Comparison of ENCODE assay signal across 1 cellular context in the genomic region with DNA sequence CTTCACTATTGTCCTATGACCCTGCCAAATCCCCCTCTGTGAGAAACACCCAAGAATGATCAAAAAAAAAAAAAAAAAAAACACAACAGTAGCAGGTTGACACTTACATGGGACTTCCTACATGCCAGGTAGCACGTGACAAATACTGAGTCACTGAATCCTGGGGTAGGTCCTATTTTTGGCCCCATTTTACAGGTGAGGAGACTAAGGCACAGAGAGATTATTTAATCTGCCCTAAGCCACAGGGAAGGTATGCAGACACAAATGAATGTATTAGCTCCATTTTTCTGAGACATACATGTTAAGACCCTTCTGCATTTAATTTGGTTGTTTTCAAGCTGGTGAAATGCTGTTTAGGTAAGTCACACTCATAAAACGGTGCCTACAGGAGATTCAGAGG.
TF ChIP-seq lines count a peak whose summit lies in the region.

No MANE protein-coding gene starts in this region.

TF ChIP-seq in K562, 482 proteins besides CTCF, POLR2A, EP300 and RAD21:
- TF ChIP-seq HNRNPH1 (optimal IDR thresholded peaks at IDR 0.05; ENCODE audit: low read depth, low read length), result no peak
- TF ChIP-seq, protein P1, sequence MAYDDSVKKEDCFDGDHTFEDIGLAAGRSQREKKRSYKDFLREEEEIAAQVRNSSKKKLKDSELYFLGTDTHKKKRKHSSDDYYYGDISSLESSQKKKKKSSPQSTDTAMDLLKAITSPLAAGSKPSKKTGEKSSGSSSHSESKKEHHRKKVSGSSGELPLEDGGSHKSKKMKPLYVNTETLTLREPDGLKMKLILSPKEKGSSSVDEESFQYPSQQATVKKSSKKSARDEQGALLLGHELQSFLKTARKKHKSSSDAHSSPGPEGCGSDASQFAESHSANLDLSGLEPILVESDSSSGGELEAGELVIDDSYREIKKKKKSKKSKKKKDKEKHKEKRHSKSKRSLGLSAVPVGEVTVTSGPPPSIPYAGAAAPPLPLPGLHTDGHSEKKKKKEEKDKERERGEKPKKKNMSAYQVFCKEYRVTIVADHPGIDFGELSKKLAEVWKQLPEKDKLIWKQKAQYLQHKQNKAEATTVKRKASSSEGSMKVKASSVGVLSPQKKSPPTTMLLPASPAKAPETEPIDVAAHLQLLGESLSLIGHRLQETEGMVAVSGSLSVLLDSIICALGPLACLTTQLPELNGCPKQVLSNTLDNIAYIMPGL (CRISPR knock-in tag; IDR thresholded peaks at IDR 0.05), result no peak
- peak; percentile 83 for TF ChIP-seq BCOR (IDR thresholded peaks at IDR 0.05)
- no peak for TF ChIP-seq CBFB (CRISPR knock-in tag; IDR thresholded peaks at IDR 0.05)
- TF ChIP-seq MXI1 (IDR thresholded peaks at IDR 0.05; ENCODE audit: low read depth, low read length), result no peak
- TF ChIP-seq RBFOX2 (IDR thresholded peaks at IDR 0.05; ENCODE audit: low read depth, low read length), result no peak
- 0 out of 2 replicates have a peak, but pooled peaks have one; percentile 19 for TF ChIP-seq BHLHE40 (IDR thresholded peaks at IDR 0.05; ENCODE audit: low read length)
- TF ChIP-seq, protein P2, sequence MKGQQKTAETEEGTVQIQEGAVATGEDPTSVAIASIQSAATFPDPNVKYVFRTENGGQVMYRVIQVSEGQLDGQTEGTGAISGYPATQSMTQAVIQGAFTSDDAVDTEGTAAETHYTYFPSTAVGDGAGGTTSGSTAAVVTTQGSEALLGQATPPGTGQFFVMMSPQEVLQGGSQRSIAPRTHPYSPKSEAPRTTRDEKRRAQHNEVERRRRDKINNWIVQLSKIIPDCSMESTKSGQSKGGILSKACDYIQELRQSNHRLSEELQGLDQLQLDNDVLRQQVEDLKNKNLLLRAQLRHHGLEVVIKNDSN (CRISPR knock-in tag; IDR thresholded peaks at IDR 0.05), result peak; percentile 41; the same call in 1 of the 2 replicates
- TF ChIP-seq CBFA2T3 (IDR thresholded peaks at IDR 0.05), result 0 out of 2 replicates have a peak, but pooled peaks have one; percentile 2
- 0 out of 3 replicates have a peak, but pooled peaks of 1 of the 2 experiments have one; percentile 27 for TF ChIP-seq CBX3 (IDR thresholded peaks at IDR 0.05; ENCODE audit: borderline replicate concordance in 1 of 2, low read length in 2 of 2)
- TF ChIP-seq, protein P3, sequence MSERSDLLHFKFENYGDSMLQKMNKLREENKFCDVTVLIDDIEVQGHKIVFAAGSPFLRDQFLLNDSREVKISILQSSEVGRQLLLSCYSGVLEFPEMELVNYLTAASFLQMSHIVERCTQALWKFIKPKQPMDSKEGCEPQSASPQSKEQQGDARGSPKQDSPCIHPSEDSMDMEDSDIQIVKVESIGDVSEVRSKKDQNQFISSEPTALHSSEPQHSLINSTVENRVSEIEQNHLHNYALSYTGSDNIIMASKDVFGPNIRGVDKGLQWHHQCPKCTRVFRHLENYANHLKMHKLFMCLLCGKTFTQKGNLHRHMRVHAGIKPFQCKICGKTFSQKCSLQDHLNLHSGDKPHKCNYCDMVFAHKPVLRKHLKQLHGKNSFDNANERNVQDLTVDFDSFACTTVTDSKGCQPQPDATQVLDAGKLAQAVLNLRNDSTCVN (CRISPR knock-in tag; IDR thresholded peaks at IDR 0.05), result no peak
- TF ChIP-seq ZNF780A (CRISPR knock-in tag; IDR thresholded peaks at IDR 0.05), result no peak
- TF ChIP-seq, protein P4, sequence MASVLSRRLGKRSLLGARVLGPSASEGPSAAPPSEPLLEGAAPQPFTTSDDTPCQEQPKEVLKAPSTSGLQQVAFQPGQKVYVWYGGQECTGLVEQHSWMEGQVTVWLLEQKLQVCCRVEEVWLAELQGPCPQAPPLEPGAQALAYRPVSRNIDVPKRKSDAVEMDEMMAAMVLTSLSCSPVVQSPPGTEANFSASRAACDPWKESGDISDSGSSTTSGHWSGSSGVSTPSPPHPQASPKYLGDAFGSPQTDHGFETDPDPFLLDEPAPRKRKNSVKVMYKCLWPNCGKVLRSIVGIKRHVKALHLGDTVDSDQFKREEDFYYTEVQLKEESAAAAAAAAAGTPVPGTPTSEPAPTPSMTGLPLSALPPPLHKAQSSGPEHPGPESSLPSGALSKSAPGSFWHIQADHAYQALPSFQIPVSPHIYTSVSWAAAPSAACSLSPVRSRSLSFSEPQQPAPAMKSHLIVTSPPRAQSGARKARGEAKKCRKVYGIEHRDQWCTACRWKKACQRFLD (CRISPR knock-in tag; IDR thresholded peaks at IDR 0.05), result no peak
- no peak for TF ChIP-seq SRSF1 (IDR thresholded peaks at IDR 0.05; ENCODE audit: low read depth, low read length)
- TF ChIP-seq, protein P5, sequence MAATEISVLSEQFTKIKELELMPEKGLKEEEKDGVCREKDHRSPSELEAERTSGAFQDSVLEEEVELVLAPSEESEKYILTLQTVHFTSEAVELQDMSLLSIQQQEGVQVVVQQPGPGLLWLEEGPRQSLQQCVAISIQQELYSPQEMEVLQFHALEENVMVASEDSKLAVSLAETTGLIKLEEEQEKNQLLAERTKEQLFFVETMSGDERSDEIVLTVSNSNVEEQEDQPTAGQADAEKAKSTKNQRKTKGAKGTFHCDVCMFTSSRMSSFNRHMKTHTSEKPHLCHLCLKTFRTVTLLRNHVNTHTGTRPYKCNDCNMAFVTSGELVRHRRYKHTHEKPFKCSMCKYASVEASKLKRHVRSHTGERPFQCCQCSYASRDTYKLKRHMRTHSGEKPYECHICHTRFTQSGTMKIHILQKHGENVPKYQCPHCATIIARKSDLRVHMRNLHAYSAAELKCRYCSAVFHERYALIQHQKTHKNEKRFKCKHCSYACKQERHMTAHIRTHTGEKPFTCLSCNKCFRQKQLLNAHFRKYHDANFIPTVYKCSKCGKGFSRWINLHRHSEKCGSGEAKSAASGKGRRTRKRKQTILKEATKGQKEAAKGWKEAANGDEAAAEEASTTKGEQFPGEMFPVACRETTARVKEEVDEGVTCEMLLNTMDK (IDR thresholded peaks at IDR 0.05; ENCODE audit: borderline replicate concordance, insufficient read depth, low read depth, low read length, poor library complexity, severe bottlenecking), result no peak
- TF ChIP-seq CHD1 (IDR thresholded peaks at IDR 0.05; ENCODE audit: low read length), result no peak
- TF ChIP-seq ADNP (tag; IDR thresholded peaks at IDR 0.05), result peak; percentile 69
- TF ChIP-seq, protein P6, sequence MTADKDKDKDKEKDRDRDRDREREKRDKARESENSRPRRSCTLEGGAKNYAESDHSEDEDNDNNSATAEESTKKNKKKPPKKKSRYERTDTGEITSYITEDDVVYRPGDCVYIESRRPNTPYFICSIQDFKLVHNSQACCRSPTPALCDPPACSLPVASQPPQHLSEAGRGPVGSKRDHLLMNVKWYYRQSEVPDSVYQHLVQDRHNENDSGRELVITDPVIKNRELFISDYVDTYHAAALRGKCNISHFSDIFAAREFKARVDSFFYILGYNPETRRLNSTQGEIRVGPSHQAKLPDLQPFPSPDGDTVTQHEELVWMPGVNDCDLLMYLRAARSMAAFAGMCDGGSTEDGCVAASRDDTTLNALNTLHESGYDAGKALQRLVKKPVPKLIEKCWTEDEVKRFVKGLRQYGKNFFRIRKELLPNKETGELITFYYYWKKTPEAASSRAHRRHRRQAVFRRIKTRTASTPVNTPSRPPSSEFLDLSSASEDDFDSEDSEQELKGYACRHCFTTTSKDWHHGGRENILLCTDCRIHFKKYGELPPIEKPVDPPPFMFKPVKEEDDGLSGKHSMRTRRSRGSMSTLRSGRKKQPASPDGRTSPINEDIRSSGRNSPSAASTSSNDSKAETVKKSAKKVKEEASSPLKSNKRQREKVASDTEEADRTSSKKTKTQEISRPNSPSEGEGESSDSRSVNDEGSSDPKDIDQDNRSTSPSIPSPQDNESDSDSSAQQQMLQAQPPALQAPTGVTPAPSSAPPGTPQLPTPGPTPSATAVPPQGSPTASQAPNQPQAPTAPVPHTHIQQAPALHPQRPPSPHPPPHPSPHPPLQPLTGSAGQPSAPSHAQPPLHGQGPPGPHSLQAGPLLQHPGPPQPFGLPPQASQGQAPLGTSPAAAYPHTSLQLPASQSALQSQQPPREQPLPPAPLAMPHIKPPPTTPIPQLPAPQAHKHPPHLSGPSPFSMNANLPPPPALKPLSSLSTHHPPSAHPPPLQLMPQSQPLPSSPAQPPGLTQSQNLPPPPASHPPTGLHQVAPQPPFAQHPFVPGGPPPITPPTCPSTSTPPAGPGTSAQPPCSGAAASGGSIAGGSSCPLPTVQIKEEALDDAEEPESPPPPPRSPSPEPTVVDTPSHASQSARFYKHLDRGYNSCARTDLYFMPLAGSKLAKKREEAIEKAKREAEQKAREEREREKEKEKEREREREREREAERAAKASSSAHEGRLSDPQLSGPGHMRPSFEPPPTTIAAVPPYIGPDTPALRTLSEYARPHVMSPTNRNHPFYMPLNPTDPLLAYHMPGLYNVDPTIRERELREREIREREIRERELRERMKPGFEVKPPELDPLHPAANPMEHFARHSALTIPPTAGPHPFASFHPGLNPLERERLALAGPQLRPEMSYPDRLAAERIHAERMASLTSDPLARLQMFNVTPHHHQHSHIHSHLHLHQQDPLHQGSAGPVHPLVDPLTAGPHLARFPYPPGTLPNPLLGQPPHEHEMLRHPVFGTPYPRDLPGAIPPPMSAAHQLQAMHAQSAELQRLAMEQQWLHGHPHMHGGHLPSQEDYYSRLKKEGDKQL (CRISPR knock-in tag; IDR thresholded peaks at IDR 0.05; ENCODE audit: borderline replicate concordance), result no peak
- no peak for TF ChIP-seq EGR1 (conservative IDR thresholded peaks at IDR 0.05)
- TF ChIP-seq, protein P7, sequence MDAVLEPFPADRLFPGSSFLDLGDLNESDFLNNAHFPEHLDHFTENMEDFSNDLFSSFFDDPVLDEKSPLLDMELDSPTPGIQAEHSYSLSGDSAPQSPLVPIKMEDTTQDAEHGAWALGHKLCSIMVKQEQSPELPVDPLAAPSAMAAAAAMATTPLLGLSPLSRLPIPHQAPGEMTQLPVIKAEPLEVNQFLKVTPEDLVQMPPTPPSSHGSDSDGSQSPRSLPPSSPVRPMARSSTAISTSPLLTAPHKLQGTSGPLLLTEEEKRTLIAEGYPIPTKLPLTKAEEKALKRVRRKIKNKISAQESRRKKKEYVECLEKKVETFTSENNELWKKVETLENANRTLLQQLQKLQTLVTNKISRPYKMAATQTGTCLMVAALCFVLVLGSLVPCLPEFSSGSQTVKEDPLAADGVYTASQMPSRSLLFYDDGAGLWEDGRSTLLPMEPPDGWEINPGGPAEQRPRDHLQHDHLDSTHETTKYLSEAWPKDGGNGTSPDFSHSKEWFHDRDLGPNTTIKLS (IDR thresholded peaks at IDR 0.05; ENCODE audit: borderline replicate concordance, low read depth), result no peak
- TF ChIP-seq SMARCA5 (IDR thresholded peaks at IDR 0.05), result peak; percentile 59; the same call in 1 of the 2 replicates
- TF ChIP-seq ZNF274 (IDR thresholded peaks at IDR 0.05; ENCODE audit: borderline replicate concordance, low read depth, low read length), result no peak
- TF ChIP-seq SUPT5H (IDR thresholded peaks at IDR 0.05), result no peak
- TF ChIP-seq MTA2 (IDR thresholded peaks at IDR 0.05; ENCODE audit: low read depth), result no peak
- TF ChIP-seq, protein P8, sequence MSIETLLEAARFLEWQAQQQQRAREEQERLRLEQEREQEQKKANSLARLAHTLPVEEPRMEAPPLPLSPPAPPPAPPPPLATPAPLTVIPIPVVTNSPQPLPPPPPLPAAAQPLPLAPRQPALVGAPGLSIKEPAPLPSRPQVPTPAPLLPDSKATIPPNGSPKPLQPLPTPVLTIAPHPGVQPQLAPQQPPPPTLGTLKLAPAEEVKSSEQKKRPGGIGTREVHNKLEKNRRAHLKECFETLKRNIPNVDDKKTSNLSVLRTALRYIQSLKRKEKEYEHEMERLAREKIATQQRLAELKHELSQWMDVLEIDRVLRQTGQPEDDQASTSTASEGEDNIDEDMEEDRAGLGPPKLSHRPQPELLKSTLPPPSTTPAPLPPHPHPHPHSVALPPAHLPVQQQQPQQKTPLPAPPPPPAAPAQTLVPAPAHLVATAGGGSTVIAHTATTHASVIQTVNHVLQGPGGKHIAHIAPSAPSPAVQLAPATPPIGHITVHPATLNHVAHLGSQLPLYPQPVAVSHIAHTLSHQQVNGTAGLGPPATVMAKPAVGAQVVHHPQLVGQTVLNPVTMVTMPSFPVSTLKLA (conservative IDR thresholded peaks at IDR 0.05), result 0 out of 4 replicates have a peak, but pooled peaks of 1 of the 2 experiments have one; percentile 21
- peak; percentile 37 to 69; a peak in 3 of 4 replicates for TF ChIP-seq KDM1A (IDR thresholded peaks at IDR 0.05)
- no peak for TF ChIP-seq TAF1 (IDR thresholded peaks at IDR 0.05; ENCODE audit: control insufficient read depth, extremely low read depth, insufficient read depth, low read length, severe bottlenecking)
- peak; percentile 89 for TF ChIP-seq RBM25 (IDR thresholded peaks at IDR 0.05; ENCODE audit: low read depth, low read length, severe bottlenecking)
- TF ChIP-seq HDAC1 (IDR thresholded peaks at IDR 0.05), result no peak
- TF ChIP-seq, protein P9, sequence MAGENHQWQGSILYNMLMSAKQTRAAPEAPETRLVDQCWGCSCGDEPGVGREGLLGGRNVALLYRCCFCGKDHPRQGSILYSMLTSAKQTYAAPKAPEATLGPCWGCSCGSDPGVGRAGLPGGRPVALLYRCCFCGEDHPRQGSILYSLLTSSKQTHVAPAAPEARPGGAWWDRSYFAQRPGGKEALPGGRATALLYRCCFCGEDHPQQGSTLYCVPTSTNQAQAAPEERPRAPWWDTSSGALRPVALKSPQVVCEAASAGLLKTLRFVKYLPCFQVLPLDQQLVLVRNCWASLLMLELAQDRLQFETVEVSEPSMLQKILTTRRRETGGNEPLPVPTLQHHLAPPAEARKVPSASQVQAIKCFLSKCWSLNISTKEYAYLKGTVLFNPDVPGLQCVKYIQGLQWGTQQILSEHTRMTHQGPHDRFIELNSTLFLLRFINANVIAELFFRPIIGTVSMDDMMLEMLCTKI (IDR thresholded peaks at IDR 0.05; ENCODE audit: partially characterized antibody), result no peak
TF ChIP-seq in K562: peak in this region for 10.
